Comparison of ENCODE assay signal across 11 cellular contexts in genomic region chr11:12119502-12119901, GRCh38. TPM values are rescaled to one million over a fixed set of nuclear protein-coding genes. Genes with fewer than 3 reads are reported as not detected.
DNase-seq lines count a peak whose midpoint lies in the region; ATAC-seq and TF ChIP-seq lines count a peak whose summit lies in the region.
"Had no signal": no experiment of that assay in that cellular context is flagged by ENCODE, and none has a peak within 500 bp of the region (broad histone marks: within the 10 kb centered on the region; RNA-seq: fewer than 3 reads in every experiment).

No MANE protein-coding gene starts in this region.

- peaks cover 72% of the 10 kb centered on the region for H3K79me2 ChIP-seq in PC-9 (ENCODE audit: low read depth)
- H3K79me2 ChIP-seq in fibroblast of lung (ENCODE audit: control insufficient read depth, insufficient read depth, low read length), result peaks cover 94% of the 10 kb centered on the region

- H3K4me1 ChIP-seq in heart left ventricle (peaks cover 3 to 84% (median 64%) of the 10 kb centered on the region in 12 donors), PC-9 (replicated peaks; ENCODE audit: insufficient read depth) (peaks cover 66% of the 10 kb centered on the region), fibroblast of lung (ENCODE audit: control insufficient read depth, extremely low read depth, insufficient read depth, low read length) (peaks cover 39% of the 10 kb centered on the region), urinary bladder (ENCODE audit: insufficient read depth) (no peaks in the 10 kb centered on the region)

- peaks cover 13% of the 10 kb centered on the region; the same call in 1 of the 2 replicates for H3F3A ChIP-seq in PC-9 (ENCODE audit: insufficient read depth, low read depth)

- H4K20me1 ChIP-seq in PC-9 (ENCODE audit: insufficient read depth) (no peaks in the 10 kb centered on the region), fibroblast of lung (ENCODE audit: control insufficient read depth, extremely low read depth, insufficient read depth, low read length) (no peaks in the 10 kb centered on the region)

- H3K27ac Mint-ChIP-seq in activated CD4-positive, alpha-beta T cell treated with anti-CD3 and anti-CD28 coated beads, Interleukin-2, amount 10 ng/mL, durations not matched to agents 7 days and 5 days, result no peak overlapping the region
- H3K27ac Mint-ChIP-seq: activated CD8-positive, alpha-beta memory T cell treated with anti-CD3 and anti-CD28 coated beads, Interleukin-2, amount 10 ng/mL, durations not matched to agents 7 days and 5 days; memory B cell had no signal

- POLR2A ChIA-PET in PC-9 (lab: Charles Lee; ENCODE audit: unreplicated experiment), result no interaction called here
- POLR2A ChIA-PET in activated CD4-positive, alpha-beta T cell treated with anti-CD3 and anti-CD28 coated beads, Interleukin-2, amount 10 ng/mL, durations not matched to agents 7 days and 5 days (lab: Charles Lee), result no interaction called here

- H3K27ac ChIP-seq in heart left ventricle (peak overlapping the region in 8 of 12 donors; percentile 1 to 81 (median 33)), PC-9 (peak overlapping the region; percentile 54), fibroblast of lung (ENCODE audit: insufficient read depth, low read length) (peak overlapping the region; percentile 44), urinary bladder (ENCODE audit: low read depth) (peak overlapping the region; percentile 55)

- CTCF ChIA-PET in PC-9 (lab: Charles Lee), result no interaction called here
- CTCF ChIA-PET in activated CD4-positive, alpha-beta T cell treated with anti-CD3 and anti-CD28 coated beads, Interleukin-2, amount 10 ng/mL, durations not matched to agents 7 days and 5 days (lab: Charles Lee), result interaction anchor here (2.8 to 8.9 kb wide), 2 partner anchors 15 to 44 kb away, joined by 7 to 51 read pairs; no protein-coding TSS in a partner anchor

- H3K36me3 ChIP-seq in heart left ventricle (peaks cover 0 to 6% (median 0%) of the 10 kb centered on the region in 9 donors), PC-9 (ENCODE audit: low read depth) (no peaks in the 10 kb centered on the region; the same call in 1 of the 2 replicates), fibroblast of lung (ENCODE audit: control insufficient read depth, insufficient read depth, low read length) (peaks cover 9% of the 10 kb centered on the region), urinary bladder (ENCODE audit: insufficient read depth) (no peaks in the 10 kb centered on the region)

- H3K9me3 ChIP-seq in heart left ventricle (no peaks in the 10 kb centered on the region), PC-9 (ENCODE audit: insufficient read depth, low read depth) (no peaks in the 10 kb centered on the region), fibroblast of lung (ENCODE audit: control insufficient read depth, insufficient read depth, low read depth, low read length) (no peaks in the 10 kb centered on the region)

- no peak overlapping the region for H2AFZ ChIP-seq in PC-9
- no peak overlapping the region for H2AFZ ChIP-seq in fibroblast of lung (ENCODE audit: low read length)

- H3K27me3 ChIP-seq in heart left ventricle (no peaks in the 10 kb centered on the region), PC-9 (ENCODE audit: insufficient read depth, low read depth) (no peaks in the 10 kb centered on the region), fibroblast of lung (ENCODE audit: control insufficient read depth, insufficient read depth, low read length) (no peaks in the 10 kb centered on the region)

- no peak for TF ChIP-seq POLR2A in heart left ventricle (IDR thresholded peaks at IDR 0.05)

- BruUV-seq in PC-9 (replicated peaks; lab: Mats Ljungman, UMichigan), result no TSS peak

- peaks cover 18% of the 10 kb centered on the region for H3K36me3 Mint-ChIP-seq in activated CD4-positive, alpha-beta T cell treated with anti-CD3 and anti-CD28 coated beads, Interleukin-2, amount 10 ng/mL, durations not matched to agents 7 days and 5 days (ENCODE audit: low read depth)
- H3K36me3 Mint-ChIP-seq: memory B cell had no signal

- TF ChIP-seq CTCF in heart left ventricle (IDR thresholded peaks at IDR 0.05) (no peak), PC-9 (conservative IDR thresholded peaks at IDR 0.05) (no peak), fibroblast of lung (conservative IDR thresholded peaks at IDR 0.05 in 1 of 2, IDR thresholded peaks at IDR 0.05 in 1 of 2; ENCODE audit: low read depth in 1 of 2, low read length in 2 of 2) (no peak)

- no peak for DNase-seq in heart left ventricle
- DNase-seq in Right ventricle myocardium superior, result no peak
- DNase-seq in PC-9, result peak; percentile 73
- no peak for DNase-seq in fibroblast of lung (ENCODE audit: low read depth in 2 of 2)
- DNase-seq in activated CD4-positive, alpha-beta T cell treated with anti-CD3 and anti-CD28 coated beads, Interleukin-2, amount 10 ng/mL, durations not matched to agents 7 days and 5 days, result no peak
- DNase-seq in effector CD8-positive, alpha-beta T cell (lab: John Stamatoyannopoulos, UW), result no peak
- DNase-seq: activated CD8-positive, alpha-beta memory T cell treated with anti-CD3 and anti-CD28 coated beads, Interleukin-2, amount 10 ng/mL, durations not matched to agents 7 days and 5 days; NCI-H1092 had no signal

- no peaks in the 10 kb centered on the region for H3K9me2 ChIP-seq in PC-9 (ENCODE audit: insufficient read depth)

- WGBS in heart left ventricle, 4 donors, result 84 to 100% (median 90%) methylated on average over 5 of the region's 5 CpGs
- WGBS in urinary bladder, result 92% methylated on average over 5 of the region's 5 CpGs

- ATAC-seq in heart left ventricle (no peak), Right ventricle myocardium superior (ENCODE audit: poor library complexity) (no peak), HG03354 (IDR thresholded peaks at IDR 0.05; ENCODE audit: poor library complexity, severe bottlenecking, unreplicated experiment) (no peak)
- ATAC-seq: activated CD8-positive, alpha-beta memory T cell treated with anti-CD3 and anti-CD28 coated beads, Interleukin-2, amount 10 ng/mL, durations not matched to agents 7 days and 5 days had no signal

- no peak overlapping the region for H3K4me3 ChIP-seq in heart left ventricle
- no peak overlapping the region for H3K4me3 ChIP-seq in PC-9
- H3K4me3 ChIP-seq in fibroblast of lung (replicated peaks in 1 of 4; ENCODE audit: control extremely low read depth in 1 of 4, insufficient read depth in 1 of 4, low read depth in 3 of 4, low read length in 4 of 4), result no peak overlapping the region
- no peak overlapping the region for H3K4me3 ChIP-seq in urinary bladder (ENCODE audit: low read depth, low read length)

- H3K9ac ChIP-seq in fibroblast of lung (ENCODE audit: insufficient read depth, low read length), result no peak overlapping the region

- intact Hi-C loops in heart left ventricle (cut with DNase I) (loop anchor here in 2 of 10 donors (5.0 to 10.0 kb wide), 2 partner anchors 43 to 115 kb away; no protein-coding TSS in a partner anchor), Right ventricle myocardium superior (cut with DNase I) (no loop called here), PC-9 (cut with micrococcal nuclease; ENCODE audit: unreplicated experiment) (loop anchor here (2.0 to 10.0 kb wide), 2 partner anchors 63 to 65 kb away; no protein-coding TSS in a partner anchor)

- H3K9me3 Mint-ChIP-seq in activated CD4-positive, alpha-beta T cell treated with anti-CD3 and anti-CD28 coated beads, Interleukin-2, amount 10 ng/mL, durations not matched to agents 7 days and 5 days, result no peaks in the 10 kb centered on the region
- H3K9me3 Mint-ChIP-seq: memory B cell had no signal

- H3K4me2 ChIP-seq in PC-9, result peak overlapping the region; percentile 49
- no peak overlapping the region for H3K4me2 ChIP-seq in fibroblast of lung (ENCODE audit: extremely low read depth, insufficient read depth, low read length)

- H3K4me1 Mint-ChIP-seq in activated CD4-positive, alpha-beta T cell treated with anti-CD3 and anti-CD28 coated beads, Interleukin-2, amount 10 ng/mL, durations not matched to agents 7 days and 5 days, result peaks cover 64% of the 10 kb centered on the region

- no peak overlapping the region for H3K4me3 Mint-ChIP-seq in activated CD4-positive, alpha-beta T cell treated with anti-CD3 and anti-CD28 coated beads, Interleukin-2, amount 10 ng/mL, durations not matched to agents 7 days and 5 days
- H3K4me3 Mint-ChIP-seq: activated CD8-positive, alpha-beta memory T cell treated with anti-CD3 and anti-CD28 coated beads, Interleukin-2, amount 10 ng/mL, durations not matched to agents 7 days and 5 days; memory B cell had no signal

- H3K27me3 Mint-ChIP-seq in activated CD4-positive, alpha-beta T cell treated with anti-CD3 and anti-CD28 coated beads, Interleukin-2, amount 10 ng/mL, durations not matched to agents 7 days and 5 days, result no peaks in the 10 kb centered on the region
- H3K27me3 Mint-ChIP-seq: activated CD8-positive, alpha-beta memory T cell treated with anti-CD3 and anti-CD28 coated beads, Interleukin-2, amount 10 ng/mL, durations not matched to agents 7 days and 5 days had no signal

RNA-seq across cellular contexts. Expression of gene MICAL2, which starts 9.1 kb away (rescaled TPM):
- total RNA-seq in heart left ventricle, result 100 to 1,000 TPM in 2 of 9 donors, 10 to 100 TPM in 7; 48.2 to 110 (median 87.8) TPM
- polyA plus RNA-seq in heart left ventricle, result 10 to 100 TPM; 37.6 to 86.4 TPM
- total RNA-seq in Right ventricle myocardium superior, result 34.8 TPM
- 30.5 and 32.4 TPM in 2 replicates for total RNA-seq in PC-9 (2021)
- 88.6 and 275 TPM in 2 replicates for total RNA-seq in fibroblast of lung
- 78.5 and 120 TPM in 2 replicates for polyA plus RNA-seq in fibroblast of lung
- polyA plus RNA-seq in fibroblast of lung (2012), result 125 and 167 TPM in 2 replicates
- polyA minus RNA-seq in fibroblast of lung (ENCODE audit: low replicate concordance), result 234 and 390 TPM in 2 replicates
- total RNA-seq in urinary bladder, result 42.5 TPM
- 44.1 TPM for polyA plus RNA-seq in urinary bladder
- 10 to 100 TPM; 45.5 to 47.3 TPM for total RNA-seq in activated CD4-positive, alpha-beta T cell treated with anti-CD3 and anti-CD28 coated beads, Interleukin-2, amount 10 ng/mL, durations not matched to agents 7 days and 5 days

Comparison
In these comparisons a context has a peak if more than half of its experiments do, and no peak if none do; other contexts are left out.
1. DNase-seq: peak in PC-9 (2 of 2); none in heart left ventricle (0 of 5), Right ventricle myocardium superior (single experiment), fibroblast of lung (0 of 2), activated CD4-positive, alpha-beta T cell treated with anti-CD3 and anti-CD28 coated beads, Interleukin-2, amount 10 ng/mL, durations not matched to agents 7 days and 5 days (single experiment) and effector CD8-positive, alpha-beta T cell (single experiment).
2. Peak in every context shown above with its lines, with median percentiles within 50 percentile points of each other: H3K27ac ChIP-seq.